9 cellular contexts compared by ENCODE assay signal in genomic region chr10:122966879-122967278, GRCh38. TPM values are rescaled to one million over a fixed set of nuclear protein-coding genes. Genes with fewer than 3 reads are reported as not detected.
"Had no signal": no experiment of that assay in that cellular context is flagged by ENCODE, and none has a peak within 500 bp of the region (broad histone marks: within the 10 kb centered on the region; RNA-seq: fewer than 3 reads in every experiment).

No MANE protein-coding gene starts in this region.

- H3K4me3 ChIP-seq: GM12878 had no signal

- ATAC-seq: GM12878 had no signal

- DNase-seq: GDM1, GF-D8 had no signal

- FAIRE-seq: G401.6, GM12878, GM12891, GM12892, GM18507, GM19239 had no signal

RNA-seq across cellular contexts. Expression of gene FAM24A, which starts 56.5 kb away (rescaled TPM):
- total RNA-seq: G401, GM12878 had no signal
- polyA plus RNA-seq: GM12878 had no signal
